In the genomic region with DNA sequence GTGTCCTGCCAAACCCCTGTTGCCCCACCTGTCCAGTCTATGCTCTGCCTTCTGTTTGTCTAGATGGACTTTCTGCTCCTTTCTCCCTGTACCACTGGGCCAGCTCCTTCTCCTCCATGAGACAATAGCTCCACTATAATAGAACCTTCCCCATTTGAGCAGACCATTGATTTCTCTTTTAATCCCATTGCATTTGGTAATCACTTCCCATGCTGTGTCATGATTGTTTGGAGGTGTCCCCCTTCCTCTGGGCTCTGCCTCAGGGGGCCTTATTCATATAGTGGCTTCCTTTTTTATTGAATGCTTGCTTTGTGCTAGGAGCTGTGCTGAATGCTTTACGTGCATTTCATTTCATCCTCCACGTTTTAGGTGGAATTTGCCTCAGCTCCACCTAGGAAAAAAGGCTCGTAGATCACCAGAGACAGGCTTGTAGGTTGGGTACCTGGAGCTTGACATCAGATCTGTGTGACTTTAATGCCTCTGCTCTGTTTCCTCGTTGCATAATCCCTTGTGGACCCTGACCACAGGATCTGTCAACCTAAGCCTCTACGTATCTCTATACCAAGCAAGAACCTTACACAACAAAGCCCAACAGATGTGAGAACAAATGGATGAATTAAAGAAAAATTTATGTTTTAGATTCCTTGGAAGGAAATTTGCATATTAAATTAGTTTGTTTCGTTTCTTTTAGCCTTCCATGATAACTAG, we compare ENCODE assay signal across 22 cellular contexts.
DNase-seq lines count a peak whose midpoint lies in the region; ATAC-seq and TF ChIP-seq lines count a peak whose summit lies in the region.
"Had no signal": no experiment of that assay in that cellular context is flagged by ENCODE, and none has a peak within 500 bp of the region (broad histone marks: within the 10 kb centered on the region; RNA-seq: fewer than 3 reads in every experiment).

No MANE protein-coding gene starts in this region.

- H3K27ac ChIP-seq in RWPE2 (ENCODE audit: poor library complexity, severe bottlenecking) (peak overlapping the region; percentile 85), iPS-20b (ENCODE audit: low read length) (peak overlapping the region; percentile 60)
- H3K27ac ChIP-seq: C4-2B had no signal

- H3K4me1 ChIP-seq in RWPE2 (ENCODE audit: insufficient read depth, poor library complexity, severe bottlenecking) (peaks cover 23% of the 10 kb centered on the region), iPS-20b (ENCODE audit: insufficient read depth, low read length) (peaks cover 12% of the 10 kb centered on the region; the same call in 1 of the 2 replicates)
- H3K4me1 ChIP-seq: HAP-1 had no signal

- ATAC-seq in RWPE2 (ENCODE audit: low read depth) (no peak), GM18861 (IDR thresholded peaks at IDR 0.05; ENCODE audit: unreplicated experiment) (no peak), HG03280 (IDR thresholded peaks at IDR 0.05; ENCODE audit: unreplicated experiment) (no peak)

- H3K4me3 ChIP-seq in RWPE2 (ENCODE audit: severe bottlenecking) (no peak overlapping the region), iPS-20b (ENCODE audit: low read length) (0 out of 2 replicates have a peak overlapping the region, but pooled peaks have one; percentile 19)
- H3K4me3 ChIP-seq: HAP-1 had no signal

- TF ChIP-seq CTCF in RWPE2 (IDR thresholded peaks at IDR 0.05; ENCODE audit: poor library complexity, severe bottlenecking), result no peak

- no peaks in the 10 kb centered on the region for H3K9me3 ChIP-seq in RWPE2 (ENCODE audit: severe bottlenecking)
- H3K9me3 ChIP-seq in iPS-20b (ENCODE audit: insufficient read depth, low read depth, low read length), result no peaks in the 10 kb centered on the region
- H3K9me3 ChIP-seq: HAP-1 had no signal

- DNase-seq in NCI-H2081 (lab: John Stamatoyannopoulos, UW), result peak; percentile 16 to 26
- DNase-seq in NCI-H2081 treated with DMSO at 0.1 percent for 48 hours (lab: John Stamatoyannopoulos, UW), result no peak
- DNase-seq in RWPE2 (ENCODE audit: low spot score), result no peak
- no peak for DNase-seq in G401 (ENCODE audit: low spot score)
- no peak for DNase-seq in middle frontal gyrus (ENCODE audit: extremely low spot score, low spot score)
- DNase-seq: 8988T; AML-193; CD8-positive, alpha-beta memory T cell; KG1; NCI-H1092; NCI-H1436; NCI-H2029; NCI-H2171 treated with DMSO at 0.1 percent for 48 hours; NCI-H446 treated with DMSO at 0.1 percent for 48 hours; NCI-H526 treated with DMSO at 0.1 percent for 48 hours; OCI-M1; Right ventricle myocardium superior had no signal

- peak overlapping the region; percentile 21; the same call in 1 of the 2 replicates for H3K9ac ChIP-seq in iPS-20b (ENCODE audit: low read depth, low read length)

- H3K27me3 ChIP-seq in RWPE2 (ENCODE audit: insufficient read depth, poor library complexity, severe bottlenecking), result no peaks in the 10 kb centered on the region
- H3K27me3 ChIP-seq in iPS-20b (ENCODE audit: insufficient read depth, low read length), result no peaks in the 10 kb centered on the region

- H3K36me3 ChIP-seq in RWPE2 (ENCODE audit: low read depth), result peaks cover 50% of the 10 kb centered on the region
- peaks cover 66% of the 10 kb centered on the region for H3K36me3 ChIP-seq in iPS-20b (ENCODE audit: insufficient read depth, low read depth, low read length)

- in situ Hi-C loops in G401 (cut with HindIII; ENCODE audit: low sequenced_read_pairs), result no loop called here

Comparison
In these comparisons a context has a peak if more than half of its experiments do, and no peak if none do; other contexts are left out.
1. DNase-seq: peak in NCI-H2081 (2 of 2); none in NCI-H2081 treated with DMSO at 0.1 percent for 48 hours (single experiment), RWPE2 (single experiment), G401 (single experiment) and middle frontal gyrus (single experiment).